ENCODE assay signal across 10 cellular contexts in genomic region chrX:72621619-72622485, GRCh38. TPM values are rescaled to one million over a fixed set of nuclear protein-coding genes. Genes with fewer than 3 reads are reported as not detected.
DNase-seq lines count a peak whose midpoint lies in the region; ATAC-seq, FAIRE-seq and TF ChIP-seq lines count a peak whose summit lies in the region.
"Had no signal": no experiment of that assay in that cellular context is flagged by ENCODE, and none has a peak within 500 bp of the region (broad histone marks: within the 10 kb centered on the region; RNA-seq: fewer than 3 reads in every experiment).

No MANE protein-coding gene starts in this region.

- TF ChIP-seq POLR2A in GM18505 (IDR thresholded peaks at IDR 0.05; ENCODE audit: borderline replicate concordance, extremely low read depth, insufficient read depth, insufficient read length) = no peak

- TF ChIP-seq CTCF in foreskin keratinocyte (conservative IDR thresholded peaks at IDR 0.05) (no peak), WTC11 (IDR thresholded peaks at IDR 0.05) (no peak)

- POLR2A ChIA-PET in WTC11 (lab: Charles Lee) = no interaction called here

- peak; percentile 71 for DNase-seq in GM23248
- peak; percentile 2 for DNase-seq in MG63
- peak; percentile 24 to 55 for DNase-seq in foreskin keratinocyte
- DNase-seq in frontal cortex (ENCODE audit: low spot score in 2 of 2) = no peak
- no peak for DNase-seq in germinal center (ENCODE audit: low spot score)
- no peak for DNase-seq in WTC11 (ENCODE audit: low spot score)
- no peak for DNase-seq in middle frontal gyrus (ENCODE audit: extremely low spot score, low spot score)
- DNase-seq: activated naive CD8-positive, alpha-beta T cell treated with anti-CD3 and anti-CD28 coated beads, Interleukin-2, amount 10 ng/mL, durations not matched to agents 7 days and 5 days had no signal

- H3K4me1 ChIP-seq in GM23248 (ENCODE audit: insufficient read depth) = peaks cover 27% of the 10 kb centered on the region
- peaks cover 31% of the 10 kb centered on the region for H3K4me1 ChIP-seq in foreskin keratinocyte

- no peaks in the 10 kb centered on the region for H3K27me3 ChIP-seq in GM23248 (replicated peaks; ENCODE audit: insufficient read depth)
- no peaks in the 10 kb centered on the region for H3K27me3 ChIP-seq in MG63
- no peaks in the 10 kb centered on the region for H3K27me3 ChIP-seq in foreskin keratinocyte

- H3K9me3 ChIP-seq in GM23248 (ENCODE audit: low read depth) = no peaks in the 10 kb centered on the region
- no peaks in the 10 kb centered on the region for H3K9me3 ChIP-seq in MG63

- H4K20me1 ChIP-seq in GM23248 (ENCODE audit: insufficient read depth) = no peaks in the 10 kb centered on the region

- H3K9me3 Mint-ChIP-seq in WTC11 = no peaks in the 10 kb centered on the region
- H3K9me3 Mint-ChIP-seq: activated naive CD8-positive, alpha-beta T cell treated with anti-CD3 and anti-CD28 coated beads, Interleukin-2, amount 10 ng/mL, durations not matched to agents 7 days and 5 days had no signal

- peaks cover 1% of the 10 kb centered on the region; the same call in 1 of the 2 replicates for H3K36me3 Mint-ChIP-seq in WTC11

- 0 to 4% methylated on average over 4 of the region's 4 CpGs for WGBS in GM23248 (ENCODE audit: low coverage in 1 of 2, low lambda C conversion rate in 2 of 2, missing lambda C conversion rate in 2 of 2), 2 experiments

- no peak overlapping the region for H2AFZ ChIP-seq in GM23248

- ATAC-seq in GM18505 (IDR thresholded peaks at IDR 0.05; ENCODE audit: unreplicated experiment) (peak; percentile 89), foreskin keratinocyte (peak; percentile 71), WTC11 (no peak)
- ATAC-seq: sciatic nerve had no signal

- H3K9me2 ChIP-seq in GM23248 (ENCODE audit: insufficient read depth) = no peaks in the 10 kb centered on the region

- H3K27ac ChIP-seq in GM23248 (peak overlapping the region; percentile 65), foreskin keratinocyte (peak overlapping the region; percentile 83)

- H3K4me3 Mint-ChIP-seq in WTC11 = no peak overlapping the region
- H3K4me3 Mint-ChIP-seq: activated naive CD8-positive, alpha-beta T cell treated with anti-CD3 and anti-CD28 coated beads, Interleukin-2, amount 10 ng/mL, durations not matched to agents 7 days and 5 days had no signal

- H3K36me3 ChIP-seq in GM23248 (ENCODE audit: low read depth) (no peaks in the 10 kb centered on the region), MG63 (no peaks in the 10 kb centered on the region)

- CTCF ChIA-PET in WTC11 (lab: Charles Lee) = no interaction called here

- H3K4me2 ChIP-seq in GM23248 (ENCODE audit: unreplicated experiment) = peak overlapping the region; percentile 71

- H3K4me1 Mint-ChIP-seq in WTC11 = no peaks in the 10 kb centered on the region
- H3K4me1 Mint-ChIP-seq: activated naive CD8-positive, alpha-beta T cell treated with anti-CD3 and anti-CD28 coated beads, Interleukin-2, amount 10 ng/mL, durations not matched to agents 7 days and 5 days had no signal

- in situ Hi-C loops in GM23248 (cut with MboI) = no loop called here

- peak overlapping the region; percentile 35 for H3K4me3 ChIP-seq in GM23248
- H3K4me3 ChIP-seq in MG63 = no peak overlapping the region

- H3K27me3 Mint-ChIP-seq in WTC11 (ENCODE audit: low read depth) = no peaks in the 10 kb centered on the region
- H3K27me3 Mint-ChIP-seq: activated naive CD8-positive, alpha-beta T cell treated with anti-CD3 and anti-CD28 coated beads, Interleukin-2, amount 10 ng/mL, durations not matched to agents 7 days and 5 days had no signal

- no peaks in the 10 kb centered on the region for H3K79me2 ChIP-seq in GM23248 (ENCODE audit: insufficient read depth)

- H3K9ac ChIP-seq in GM23248 = no peak overlapping the region; the same call in 1 of the 2 replicates

- no peak for FAIRE-seq in frontal cortex (lab: Jason Lieb, UNC)

- H3K27ac Mint-ChIP-seq in WTC11 = no peak overlapping the region
- H3K27ac Mint-ChIP-seq: activated naive CD8-positive, alpha-beta T cell treated with anti-CD3 and anti-CD28 coated beads, Interleukin-2, amount 10 ng/mL, durations not matched to agents 7 days and 5 days had no signal

- H3F3A ChIP-seq in GM23248 (ENCODE audit: insufficient read depth) = peaks cover 27% of the 10 kb centered on the region

TF ChIP-seq in WTC11, 78 proteins besides CTCF, POLR2A, EP300 and RAD21:
- TF ChIP-seq SOX15 (CRISPR knock-in tag; IDR thresholded peaks at IDR 0.05) (no peak), NFE2L1 (CRISPR knock-in tag; IDR thresholded peaks at IDR 0.05) (no peak), ATF6 (CRISPR knock-in tag; IDR thresholded peaks at IDR 0.05) (no peak), ZNF317 (CRISPR knock-in tag; IDR thresholded peaks at IDR 0.05; ENCODE audit: borderline replicate concordance, low read depth) (no peak), PRDM15 (CRISPR knock-in tag; IDR thresholded peaks at IDR 0.05) (no peak), ZNF416 (CRISPR knock-in tag; IDR thresholded peaks at IDR 0.05) (no peak), IRF2 (CRISPR knock-in tag; IDR thresholded peaks at IDR 0.05; ENCODE audit: borderline replicate concordance, low read depth) (no peak)
- TF ChIP-seq, protein P1, sequence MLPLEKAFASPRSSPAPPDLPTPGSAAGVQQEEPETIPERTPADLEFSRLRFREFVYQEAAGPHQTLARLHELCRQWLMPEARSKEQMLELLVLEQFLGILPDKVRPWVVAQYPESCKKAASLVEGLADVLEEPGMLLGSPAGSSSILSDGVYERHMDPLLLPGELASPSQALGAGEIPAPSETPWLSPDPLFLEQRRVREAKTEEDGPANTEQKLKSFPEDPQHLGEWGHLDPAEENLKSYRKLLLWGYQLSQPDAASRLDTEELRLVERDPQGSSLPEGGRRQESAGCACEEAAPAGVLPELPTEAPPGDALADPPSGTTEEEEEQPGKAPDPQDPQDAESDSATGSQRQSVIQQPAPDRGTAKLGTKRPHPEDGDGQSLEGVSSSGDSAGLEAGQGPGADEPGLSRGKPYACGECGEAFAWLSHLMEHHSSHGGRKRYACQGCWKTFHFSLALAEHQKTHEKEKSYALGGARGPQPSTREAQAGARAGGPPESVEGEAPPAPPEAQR (CRISPR knock-in tag; IDR thresholded peaks at IDR 0.05) = no peak

RNA-seq across cellular contexts. Expression of gene HDAC8, which starts 49.2 kb away (rescaled TPM):
- 19.2 and 20.0 TPM in 2 replicates for total RNA-seq in GM23248 (2014; rRNA removed; shearing (Covaris generic))
- 20.4 and 21.4 TPM in 2 replicates for polyA plus RNA-seq in GM23248 (2016; fragmentation: Nextera tagmentation; extraction: Ambion mirVana)
- 14.7 and 24.6 TPM in 2 replicates for total RNA-seq in MG63 (2014; rRNA removed; shearing (Covaris generic); ENCODE audit: low replicate concordance)
- total RNA-seq in foreskin keratinocyte = 21.0 and 23.1 TPM in 2 replicates
- polyA plus RNA-seq in foreskin keratinocyte = 19.8 and 21.6 TPM in 2 replicates
- total RNA-seq in frontal cortex = 31.0 TPM
- 22.5 to 30.3 TPM (median 26.6 TPM) in 3 replicates for total RNA-seq in WTC11 (2021)

Comparison
In these comparisons a context has a peak if more than half of its experiments do, and no peak if none do; other contexts are left out.
1. DNase-seq: peak in GM23248 (single experiment), MG63 (single experiment) and foreskin keratinocyte (2 of 2); none in frontal cortex (0 of 2), germinal center (single experiment), WTC11 (single experiment) and middle frontal gyrus (single experiment).